18 cellular contexts compared by ENCODE assay signal in the genomic region with DNA sequence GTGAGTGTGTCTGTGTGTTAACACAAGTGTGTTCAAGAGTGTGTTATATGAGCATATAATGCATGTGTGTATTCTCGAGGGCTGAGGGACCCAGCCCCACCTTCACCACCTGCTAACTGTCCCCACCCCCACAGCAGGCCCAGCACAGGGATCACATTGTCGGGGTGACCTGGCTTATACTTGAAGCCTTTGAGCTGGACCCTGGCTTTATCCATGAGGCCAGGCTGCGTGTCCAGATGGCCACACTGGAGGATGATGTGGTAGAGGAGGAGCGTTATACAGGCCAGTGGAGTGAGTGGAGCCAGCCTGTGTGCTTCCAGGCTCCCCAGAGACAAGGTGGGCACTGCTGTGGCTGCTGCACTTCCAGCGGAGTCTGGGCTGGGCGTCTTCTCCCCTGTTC. TPM values are rescaled to one million over a fixed set of nuclear protein-coding genes. Genes with fewer than 3 reads are reported as not detected.
DNase-seq lines count a peak whose midpoint lies in the region; ATAC-seq, FAIRE-seq and TF ChIP-seq lines count a peak whose summit lies in the region.
"Had no signal": no experiment of that assay in that cellular context is flagged by ENCODE, and none has a peak within 500 bp of the region (broad histone marks: within the 10 kb centered on the region; RNA-seq: fewer than 3 reads in every experiment).

No MANE protein-coding gene starts in this region.

- no peak overlapping the region for H2AK5ac ChIP-seq in neuronal stem cell (ENCODE audit: low read depth, low read length)

- no peak overlapping the region for H3K4me2 ChIP-seq in neuronal stem cell (ENCODE audit: insufficient read depth, low read length, poor library complexity, severe bottlenecking)

- no peak for ATAC-seq in esophagus mucosa
- no peak for ATAC-seq in activated CD4-positive, alpha-beta T cell treated with anti-CD3 and anti-CD28 coated beads for 36 hours
- ATAC-seq: CD8-positive, alpha-beta T cell; HCT116; K562 had no signal

- no peak for TF ChIP-seq CTCF in WERI-Rb-1 (IDR thresholded peaks at IDR 0.05; ENCODE audit: low read depth, low read length)

- intact Hi-C loops in activated CD4-positive, alpha-beta T cell treated with anti-CD3 and anti-CD28 coated beads for 36 hours (cut with DNase I, micrococcal nuclease): no loop called here

- H3K36me3 ChIP-seq in WERI-Rb-1: no peaks in the 10 kb centered on the region
- H3K36me3 ChIP-seq in neuronal stem cell (replicated peaks in 1 of 2; ENCODE audit: control insufficient read depth in 2 of 2, insufficient read depth in 2 of 2, low read length in 2 of 2): peaks cover 0 to 4% of the 10 kb centered on the region in 2 donors

- peak overlapping the region; percentile 10 for H3K14ac ChIP-seq in neuronal stem cell (ENCODE audit: low read length)

- H3K27me3 Mint-ChIP-seq in activated CD4-positive, alpha-beta T cell treated with anti-CD3 and anti-CD28 coated beads for 36 hours: no peaks in the 10 kb centered on the region

- peak; percentile 71 for FAIRE-seq in GM19239 (lab: Jason Lieb, UNC)
- FAIRE-seq: A204.1, H54, K562 had no signal

- H3K4me3 ChIP-seq in WERI-Rb-1 (ENCODE audit: low read depth, low read length) (no peak overlapping the region), neuronal stem cell (ENCODE audit: low read length in 2 of 2) (no peak overlapping the region)
- H3K4me3 ChIP-seq: K562 had no signal

- no peaks in the 10 kb centered on the region for H3K36me3 Mint-ChIP-seq in activated CD4-positive, alpha-beta T cell treated with anti-CD3 and anti-CD28 coated beads for 36 hours (ENCODE audit: low read depth)
- H3K36me3 Mint-ChIP-seq: CD8-positive, alpha-beta T cell had no signal

- no peak overlapping the region for H2BK120ac ChIP-seq in neuronal stem cell (ENCODE audit: low read depth, low read length)

- H3K4me3 Mint-ChIP-seq in activated CD4-positive, alpha-beta T cell treated with anti-CD3 and anti-CD28 coated beads for 36 hours: no peak overlapping the region
- H3K4me3 Mint-ChIP-seq: CD8-positive, alpha-beta T cell; HFFc6 had no signal

- no peaks in the 10 kb centered on the region for H3K4me1 Mint-ChIP-seq in activated CD4-positive, alpha-beta T cell treated with anti-CD3 and anti-CD28 coated beads for 36 hours

- H3K4ac ChIP-seq in neuronal stem cell (ENCODE audit: low read length): no peak overlapping the region

- no peak overlapping the region for H3K27ac Mint-ChIP-seq in activated CD4-positive, alpha-beta T cell treated with anti-CD3 and anti-CD28 coated beads for 36 hours
- H3K27ac Mint-ChIP-seq: CD8-positive, alpha-beta T cell; HFFc6 had no signal

- POLR2A ChIA-PET in activated CD4-positive, alpha-beta T cell treated with anti-CD3 and anti-CD28 coated beads for 36 hours (lab: Charles Lee): no interaction called here

- no peaks in the 10 kb centered on the region for H3K9me3 Mint-ChIP-seq in activated CD4-positive, alpha-beta T cell treated with anti-CD3 and anti-CD28 coated beads for 36 hours (ENCODE audit: low read depth)
- H3K9me3 Mint-ChIP-seq: CD8-positive, alpha-beta T cell had no signal

- H2BK15ac ChIP-seq in neuronal stem cell (ENCODE audit: low read length): no peak overlapping the region

- CTCF ChIA-PET in activated CD4-positive, alpha-beta T cell treated with anti-CD3 and anti-CD28 coated beads for 36 hours (lab: Charles Lee): no interaction called here

- no peak overlapping the region for H3K9ac ChIP-seq in neuronal stem cell (ENCODE audit: low read depth, low read length, poor library complexity)

- no peak overlapping the region for H3K23ac ChIP-seq in neuronal stem cell (ENCODE audit: low read depth, low read length, poor library complexity)

- peaks cover 0 to 3% of the 10 kb centered on the region in 2 donors for H3K4me1 ChIP-seq in neuronal stem cell (ENCODE audit: control insufficient read depth in 2 of 2, insufficient read depth in 1 of 2, low read depth in 1 of 2, low read length in 2 of 2)

- WGBS in neuronal stem cell (ENCODE audit: extremely low coverage in 2 of 2, insufficient read length in 2 of 2, insufficient replicate concordance in 1 of 2), 2 donors: no CpG with 5 or more reads among the region's 6 CpGs

- H3K27me3 ChIP-seq in WERI-Rb-1 (ENCODE audit: insufficient read depth, low read depth, severe bottlenecking) (no peaks in the 10 kb centered on the region), neuronal stem cell (ENCODE audit: control insufficient read depth in 3 of 3, insufficient read depth in 3 of 3, low read depth in 1 of 3, low read length in 3 of 3) (peaks cover 0 to 3% (median 0%) of the 10 kb centered on the region in 3 experiments)

- H3K79me1 ChIP-seq in neuronal stem cell (ENCODE audit: low read depth, low read length): peaks cover 3% of the 10 kb centered on the region

- H3K9me3 ChIP-seq in WERI-Rb-1 (ENCODE audit: severe bottlenecking) (no peaks in the 10 kb centered on the region), neuronal stem cell (replicated peaks in 1 of 2; ENCODE audit: control insufficient read depth in 2 of 2, insufficient read depth in 1 of 2, low read depth in 1 of 2, low read length in 2 of 2) (peaks cover 0 to 29% of the 10 kb centered on the region in 2 donors)

- no peak overlapping the region for H3K18ac ChIP-seq in neuronal stem cell (ENCODE audit: low read length)

- no peak overlapping the region for H2AFZ ChIP-seq in neuronal stem cell (ENCODE audit: low read length)

- H2BK12ac ChIP-seq in neuronal stem cell (ENCODE audit: low read length): no peak overlapping the region

- no peak overlapping the region for H4K91ac ChIP-seq in neuronal stem cell (ENCODE audit: low read depth, low read length, poor library complexity)

- H2BK5ac ChIP-seq in neuronal stem cell (ENCODE audit: low read length): no peak overlapping the region

- DNase-seq in GM19239 (ENCODE audit: insufficient read length, low spot score) (no peak), WERI-Rb-1 (peak; percentile 92), neuronal stem cell (ENCODE audit: low spot score) (no peak), AML-193 (lab: John Stamatoyannopoulos, UW) (no peak)
- DNase-seq in activated CD4-positive, alpha-beta T cell treated with anti-CD3 and anti-CD28 coated beads for 36 hours: no peak
- DNase-seq: ACHN; Calu3; CD8-positive, alpha-beta T cell; DMS79 treated with DMSO at 0.1 percent for 48 hours; GF-D8; HFFc6; IMR-90 had no signal

- no peak overlapping the region for H4K8ac ChIP-seq in neuronal stem cell (ENCODE audit: low read depth, low read length)

- H3K27ac ChIP-seq in WERI-Rb-1: peak overlapping the region; percentile 77
- no peak overlapping the region for H3K27ac ChIP-seq in neuronal stem cell (replicated peaks; ENCODE audit: low read length)

RNA-seq across cellular contexts. Expression of a gene that starts 7.6 kb away (rescaled TPM):
- 0.03 TPM for polyA plus RNA-seq in neuronal stem cell (2013, experiment 1 of 2)
- 0.03 TPM for polyA plus RNA-seq in neuronal stem cell (2013, experiment 2 of 2)
- total RNA-seq in esophagus mucosa: 0.44 TPM
- 1 to 10 TPM; 1.2 to 2.0 TPM for total RNA-seq in activated CD4-positive, alpha-beta T cell treated with anti-CD3 and anti-CD28 coated beads for 36 hours
- total RNA-seq: Calu3, IMR-90 had no signal
- polyA plus RNA-seq: BJ had no signal
